ENCODE assay signal across 10 cellular contexts in genomic region chr4:153156263-153156662, GRCh38. TPM values are rescaled to one million over a fixed set of nuclear protein-coding genes. Genes with fewer than 3 reads are reported as not detected.
A peak's percentile ranks its signal among the peaks of the same experiment; 100 is the strongest.
DNase-seq lines count a peak whose midpoint lies in the region; ATAC-seq, FAIRE-seq and TF ChIP-seq lines count a peak whose summit lies in the region.
"Had no signal": no experiment of that assay in that cellular context is flagged by ENCODE, and none has a peak within 500 bp of the region (broad histone marks: within the 10 kb centered on the region; RNA-seq: fewer than 3 reads in every experiment).

No MANE protein-coding gene starts in this region.

- no peaks in the 10 kb centered on the region for H3K9me1 ChIP-seq in K562 (ENCODE audit: control insufficient read depth, insufficient read depth, low read length)

- H3K9ac ChIP-seq in K562 (ENCODE audit: insufficient read depth in 1 of 2, low read depth in 2 of 2, low read length in 2 of 2) = no peak overlapping the region

- peak; percentile 66 to 67 for TF ChIP-seq RAD21 in K562 (CRISPR knock-in tag; conservative IDR thresholded peaks at IDR 0.05 in 1 of 2, IDR thresholded peaks at IDR 0.05 in 1 of 2)

- DNase-seq in A673 (ENCODE audit: low spot score) (peak; percentile 90), SK-MEL-5 (ENCODE audit: low read depth, low spot score) (peak; percentile 71), K562 (ENCODE audit: extremely low read depth in 1 of 4, low spot score in 3 of 4) (peak; percentile 35 to 57 (median 50)), testis (no peak), pancreas (no peak), prostate gland (ENCODE audit: low spot score) (no peak), heart left ventricle (no peak)
- DNase-seq: Right ventricle myocardium superior, stomach had no signal

- CTCF ChIA-PET in A673 (lab: Charles Lee) = interaction anchor here (0.6 to 1.1 kb wide), 2 partner anchors 14 to 1891 kb away, joined by 5 to 6 read pairs; no protein-coding TSS in a partner anchor
- CTCF ChIA-PET in K562 (lab: Yijun Ruan, JAX; ENCODE audit: low intra/inter-chr PET ratio) = interaction anchor here (0.5 to 0.7 kb wide), 2 partner anchors 377 to 485 kb away, joined by 3 read pairs; partner anchors contain the start of gene TIGD4

- no peaks in the 10 kb centered on the region for H3K9me3 ChIP-seq in A673 (ENCODE audit: low read depth, low read length, poor library complexity, severe bottlenecking)
- H3K9me3 ChIP-seq in K562 (replicated peaks; ENCODE audit: control insufficient read depth, insufficient read depth, low read depth, low read length) = no peaks in the 10 kb centered on the region
- no peaks in the 10 kb centered on the region for H3K9me3 ChIP-seq in testis
- no peaks in the 10 kb centered on the region for H3K9me3 ChIP-seq in pancreas
- H3K9me3 ChIP-seq in prostate gland = no peaks in the 10 kb centered on the region
- no peaks in the 10 kb centered on the region for H3K9me3 ChIP-seq in heart left ventricle
- H3K9me3 ChIP-seq: stomach had no signal

- H3K36me3 ChIP-seq in A673 (ENCODE audit: insufficient read depth, low read length, poor library complexity, severe bottlenecking) (no peaks in the 10 kb centered on the region), K562 (ENCODE audit: control insufficient read depth, insufficient read depth, low read length) (no peaks in the 10 kb centered on the region), testis (ENCODE audit: low read depth, missing control alignments) (no peaks in the 10 kb centered on the region), pancreas (no peaks in the 10 kb centered on the region), prostate gland (no peaks in the 10 kb centered on the region), heart left ventricle (no peaks in the 10 kb centered on the region)
- H3K36me3 ChIP-seq: stomach had no signal

- no peak overlapping the region for H2AFZ ChIP-seq in K562 (ENCODE audit: low read depth, low read length)

- BruUV-seq in A673 (replicated peaks; lab: Mats Ljungman, UMichigan) (no TSS peak), K562 (replicated peaks; lab: Mats Ljungman, UMichigan) (no TSS peak)

- 0 out of 2 replicates have a peak, but pooled peaks have one; percentile 22 for TF ChIP-seq EP300 in K562 (IDR thresholded peaks at IDR 0.05; ENCODE audit: low read length)

- H3K4me1 ChIP-seq in A673 (ENCODE audit: insufficient read depth, low read length, poor library complexity, severe bottlenecking) (peaks cover 58% of the 10 kb centered on the region), K562 (replicated peaks in 1 of 2; ENCODE audit: control insufficient read depth in 2 of 2, insufficient read depth in 2 of 2, low read length in 2 of 2) (peaks cover 11 to 12% of the 10 kb centered on the region in 2 experiments), testis (peaks cover 7% of the 10 kb centered on the region), pancreas (no peaks in the 10 kb centered on the region), prostate gland (replicated peaks) (no peaks in the 10 kb centered on the region), heart left ventricle (peaks cover 0 to 27% (median 12%) of the 10 kb centered on the region in 12 donors)

- no peak overlapping the region for H3K4me2 ChIP-seq in K562 (ENCODE audit: insufficient read depth, low read length)

- H3K27me3 ChIP-seq in A673 (replicated peaks; ENCODE audit: insufficient read depth, low read depth, low read length, poor library complexity) (no peaks in the 10 kb centered on the region), K562 (ENCODE audit: control insufficient read depth in 2 of 2, insufficient read depth in 2 of 2, low read length in 2 of 2) (peaks cover 25 to 41% of the 10 kb centered on the region in 2 experiments; a peak in 4 of 5 replicates), testis (no peaks in the 10 kb centered on the region), pancreas (no peaks in the 10 kb centered on the region), prostate gland (replicated peaks; ENCODE audit: insufficient read depth) (no peaks in the 10 kb centered on the region), heart left ventricle (peaks cover 0 to 21% (median 0%) of the 10 kb centered on the region in 9 donors)

- H3K4me3 ChIP-seq in A673 (ENCODE audit: low read depth, low read length, poor library complexity, severe bottlenecking) (no peak overlapping the region), K562 (no peak overlapping the region), testis (no peak overlapping the region), pancreas (no peak overlapping the region), prostate gland (no peak overlapping the region), heart left ventricle (no peak overlapping the region)
- H3K4me3 ChIP-seq: stomach had no signal

- intact Hi-C loops in A673 (cut with micrococcal nuclease; ENCODE audit: unreplicated experiment) = no loop called here
- intact Hi-C loops in K562 (cut with micrococcal nuclease) = no loop called here
- intact Hi-C loops in testis (cut with DNase I; ENCODE audit: low total_unique reads) = no loop called here
- intact Hi-C loops in pancreas (cut with DNase I) = no loop called here
- intact Hi-C loops in prostate gland (cut with DNase I) = no loop called here
- intact Hi-C loops in heart left ventricle (cut with DNase I) = loop anchor here in 2 of 10 donors (5.0 to 10.0 kb wide), 2 partner anchors 51 to 59 kb away; no protein-coding TSS in a partner anchor

- TF ChIP-seq CTCF in A673 (conservative IDR thresholded peaks at IDR 0.05; ENCODE audit: low read depth, low read length) (peak; percentile 73), GM12873 (IDR thresholded peaks at IDR 0.05; ENCODE audit: insufficient read depth, low read depth, low read length, missing control alignments) (peak; percentile 47), K562 (IDR thresholded peaks at IDR 0.05 in 2 of 3, conservative IDR thresholded peaks at IDR 0.05 in 1 of 3; ENCODE audit: insufficient read depth in 2 of 3, low read depth in 1 of 3, low read length in 3 of 3) (peak; percentile 66 to 84 (median 73)), testis (IDR thresholded peaks at IDR 0.05) (no peak), pancreas (IDR thresholded peaks at IDR 0.05) (no peak), prostate gland (IDR thresholded peaks at IDR 0.05) (no peak), heart left ventricle (IDR thresholded peaks at IDR 0.05) (no peak)

- H4K20me1 ChIP-seq in K562 (replicated peaks; ENCODE audit: control insufficient read depth, insufficient read depth, low read length) = peaks cover 2% of the 10 kb centered on the region; the same call in 1 of the 2 replicates

- no peak for TF ChIP-seq POLR2A in K562 (conservative IDR thresholded peaks at IDR 0.05)
- TF ChIP-seq POLR2A in testis (IDR thresholded peaks at IDR 0.05) = no peak
- TF ChIP-seq POLR2A in prostate gland (IDR thresholded peaks at IDR 0.05) = no peak
- TF ChIP-seq POLR2A in heart left ventricle (IDR thresholded peaks at IDR 0.05) = no peak

- H3K79me2 ChIP-seq in K562 (ENCODE audit: control insufficient read depth, insufficient read depth, low read length) = no peaks in the 10 kb centered on the region

- POLR2A ChIA-PET in A673 (lab: Charles Lee; ENCODE audit: low non-redundant PET) (no interaction called here), K562 (lab: Yijun Ruan, JAX) (interaction anchor here (0.6 to 1.1 kb wide), 2 partner anchors 442 to 485 kb away, joined by 3 to 4 read pairs; no protein-coding TSS in a partner anchor)

- 1% methylated on average over 4 of the region's 4 CpGs for WGBS in K562 (ENCODE audit: insufficient coverage, low coverage, missing lambda C conversion rate)
- WGBS in testis, 2 donors = 80 to 82% methylated on average over 4 of the region's 4 CpGs
- 52 to 57% methylated on average over 4 of the region's 4 CpGs for WGBS in pancreas, 2 donors
- 76% methylated on average over 4 of the region's 4 CpGs for WGBS in prostate gland
- WGBS in heart left ventricle, 4 donors = 72 to 81% (median 79%) methylated on average over 4 of the region's 4 CpGs

- FAIRE-seq in K562 (lab: Jason Lieb, UNC) (no peak), pancreas (lab: Jason Lieb, UNC) (no peak)

- peak; percentile 91 for ATAC-seq in K562
- ATAC-seq in pancreas = no peak
- no peak for ATAC-seq in heart left ventricle

- peak overlapping the region; percentile 47 for H3K27ac ChIP-seq in A673 (ENCODE audit: low read depth, low read length, poor library complexity, severe bottlenecking)
- H3K27ac ChIP-seq in K562 (ENCODE audit: extremely low read depth, low read depth, low read length) = no peak overlapping the region
- H3K27ac ChIP-seq in testis = no peak overlapping the region
- H3K27ac ChIP-seq in pancreas = no peak overlapping the region
- H3K27ac ChIP-seq in prostate gland = no peak overlapping the region
- H3K27ac ChIP-seq in heart left ventricle = no peak overlapping the region
- H3K27ac ChIP-seq: stomach had no signal

- in situ Hi-C loops in SK-MEL-5 (cut with HindIII; ENCODE audit: low pct_unique_long_range_greater_than_20kb, low sequenced_read_pairs) = no loop called here
- in situ Hi-C loops in K562 (cut with MboI) = loop anchor here (10.0 kb wide), 1 partner anchor 419 kb away; no protein-coding TSS in a partner anchor

RNA-seq across cellular contexts. Expression of gene TRIM2, which starts 48.0 kb away (rescaled TPM):
- total RNA-seq in A673 (2021) (93.2 and 107 TPM in 2 replicates), K562 (2014; rRNA removed) (0.12 and 0.41 TPM in 2 replicates), K562 (2014; rRNA removed; fragmentation: Illumina TruSeq; extraction: Trizol) (0.10 and 0.18 TPM in 2 replicates), K562 (2015; rRNA removed; fragmentation: Illumina TruSeq; extraction: Trizol) (0.04 TPM in 2 replicates), K562 (2021) (0.09 and 0.16 TPM in 2 replicates), testis (10 to 100 TPM; 10.7 to 12.8 TPM), pancreas (10 to 100 TPM; 17.6 to 39.2 (median 25.5) TPM), prostate gland (10 to 100 TPM; 54.5 to 70.4 TPM), heart left ventricle (10 to 100 TPM; 13.0 to 30.5 (median 19.0) TPM)
- total RNA-seq in SK-MEL-5 (2014; rRNA removed; shearing (Covaris generic)) = 127 and 131 TPM in 2 replicates
- 69.0 and 87.0 TPM in 2 replicates for polyA plus RNA-seq in SK-MEL-5 (2015; cell fraction: cytosol; rRNA removed)
- polyA plus RNA-seq in SK-MEL-5 (2015; cell fraction: nucleus; rRNA removed) = 57.7 and 62.0 TPM in 2 replicates
- total RNA-seq in K562 (2011; cell fraction: chromatin; rRNA removed; ENCODE audit: low replicate concordance) = 0.56 TPM in 2 replicates
- total RNA-seq in K562 (2011; cell fraction: nucleolus; rRNA removed) = 0.50 and 0.66 TPM in 2 replicates
- 0.69 TPM in 1 of 2 replicates, not detected in the other for total RNA-seq in K562 (2011; cell fraction: nucleoplasm; rRNA removed)
- polyA plus RNA-seq in K562 (2011; rRNA removed) (0.11 and 0.17 TPM in 2 replicates), K562 (2014; fragmentation: Illumina TruSeq; extraction: Trizol) (0.03 and 0.27 TPM in 2 replicates), K562 (2014; fragmentation: Nextera tagmentation; extraction: Ambion mirVana) (under 1 TPM; 0.01 TPM), K562 (2014; rRNA removed) (1.0 TPM in 1 of 2 replicates, not detected in the other), testis (ENCODE audit: insufficient read depth, low read depth, low replicate concordance) (6.1 TPM), pancreas (10 to 100 TPM; 11.0 to 11.9 TPM), heart left ventricle (1 to 10 TPM; 5.5 to 5.8 TPM)
- 0.03 and 0.25 TPM in 2 replicates for polyA plus RNA-seq in K562 (2011; cell fraction: cytosol; rRNA removed)
- polyA plus RNA-seq in K562 (2011; cell fraction: nucleus; rRNA removed) = 0.39 and 0.46 TPM in 2 replicates
- 0.14 and 0.53 TPM in 2 replicates for polyA plus RNA-seq in K562 (2012)
- 0.21 and 0.46 TPM in 2 replicates for polyA minus RNA-seq in K562 (2011; rRNA and poly(A)+ RNA removed)
- not detected in 2 replicates for polyA minus RNA-seq in K562 (2011; cell fraction: cytosol; rRNA and poly(A)+ RNA removed)
- polyA minus RNA-seq in K562 (2011; cell fraction: nucleus; rRNA and poly(A)+ RNA removed) = 0.13 and 0.33 TPM in 2 replicates

Comparison
In these comparisons a context has a peak if more than half of its experiments do, and no peak if none do; other contexts are left out.
1. DNase-seq: peak in A673 (single experiment), SK-MEL-5 (single experiment) and K562 (4 of 4); none in testis (single experiment), pancreas (0 of 6), prostate gland (single experiment) and heart left ventricle (0 of 5).
2. CTCF ChIP-seq: peak in A673 (single experiment), GM12873 (single experiment) and K562 (3 of 3); none in testis (0 of 3), pancreas (0 of 4), prostate gland (0 of 4) and heart left ventricle (0 of 12).
3. RNA of gene TRIM2, which starts 48.0 kb away (total RNA-seq): 127 to 131 TPM in SK-MEL-5, 93.2 to 107 TPM in A673, 54.5 to 70.4 TPM in prostate gland, 17.6 to 39.2 TPM in pancreas, 13.0 to 30.5 TPM in heart left ventricle and 10.7 to 12.8 TPM in testis; 0.04 to 0.69 TPM in K562; every median in the first group is over 4 times any median in the second.